ENCODE assay signal across 10 cellular contexts in genomic region chr20:23629017-23629541, GRCh38. TPM values are rescaled to one million over a fixed set of nuclear protein-coding genes. Genes with fewer than 3 reads are reported as not detected.
A peak's percentile ranks its signal among the peaks of the same experiment; 100 is the strongest.
DNase-seq lines count a peak whose midpoint lies in the region; ATAC-seq and TF ChIP-seq lines count a peak whose summit lies in the region.
"Had no signal": no experiment of that assay in that cellular context is flagged by ENCODE, and none has a peak within 500 bp of the region (broad histone marks: within the 10 kb centered on the region; RNA-seq: fewer than 3 reads in every experiment).

No MANE protein-coding gene starts in this region.

- H3K27ac ChIP-seq in Panc1 (ENCODE audit: low read length), result no peak overlapping the region
- peak overlapping the region; percentile 32 to 82 (median 77) for H3K27ac ChIP-seq in esophagus squamous epithelium

- POLR2A ChIA-PET in Panc1 (lab: Charles Lee), result no interaction called here

- H3K4me1 ChIP-seq in Panc1 (ENCODE audit: control insufficient read depth, insufficient read depth, low read length) (no peaks in the 10 kb centered on the region), esophagus squamous epithelium (peaks cover 0 to 54% (median 28%) of the 10 kb centered on the region in 3 donors)

- H3K27ac Mint-ChIP-seq in CD14-positive monocyte (peak overlapping the region; percentile 10 to 81 (median 44)), nephron progenitor cell (peak overlapping the region; percentile 64)
- H3K27ac Mint-ChIP-seq: activated naive CD8-positive, alpha-beta T cell treated with anti-CD3 and anti-CD28 coated beads, Interleukin-2, amount 10 ng/mL, durations not matched to agents 7 days and 5 days had no signal

- ATAC-seq in Panc1, result no peak
- ATAC-seq in GM18909 (IDR thresholded peaks at IDR 0.05; ENCODE audit: poor library complexity, unreplicated experiment), result no peak
- ATAC-seq in HG03175 (IDR thresholded peaks at IDR 0.05; ENCODE audit: unreplicated experiment), result no peak
- ATAC-seq in GM21390 (IDR thresholded peaks at IDR 0.05; ENCODE audit: unreplicated experiment), result no peak

- H3K27me3 ChIP-seq in Panc1 (ENCODE audit: control insufficient read depth, insufficient read depth, low read length) (no peaks in the 10 kb centered on the region), esophagus squamous epithelium (no peaks in the 10 kb centered on the region)

- no peak for TF ChIP-seq CTCF in CD14-positive monocyte (IDR thresholded peaks at IDR 0.05)
- TF ChIP-seq CTCF in Panc1 (IDR thresholded peaks at IDR 0.05), result no peak
- TF ChIP-seq CTCF in esophagus squamous epithelium (IDR thresholded peaks at IDR 0.05), result no peak
- no peak for TF ChIP-seq CTCF in nephron progenitor cell (IDR thresholded peaks at IDR 0.05)

- CTCF ChIA-PET in Panc1 (lab: Charles Lee), result no interaction called here

- H3K27me3 Mint-ChIP-seq in CD14-positive monocyte (ENCODE audit: low read depth in 3 of 3) (peaks cover 0 to 3% (median 2%) of the 10 kb centered on the region in 3 donors), nephron progenitor cell (ENCODE audit: low read depth, poor library complexity) (peaks cover 7% of the 10 kb centered on the region)

- intact Hi-C loops in CD14-positive monocyte (cut with micrococcal nuclease), result no loop called here
- intact Hi-C loops in Panc1 (cut with micrococcal nuclease; ENCODE audit: unreplicated experiment), result no loop called here
- intact Hi-C loops in esophagus squamous epithelium (cut with DNase I), result no loop called here

- WGBS in esophagus squamous epithelium, 2 donors, result 41 to 49% methylated on average over 4 to 5 of the region's 7 CpGs

- no peak for DNase-seq in CD14-positive monocyte (ENCODE audit: low spot score)
- peak; percentile 56 for DNase-seq in Panc1 (ENCODE audit: low read depth, low spot score)
- no peak for DNase-seq in esophagus squamous epithelium (lab: John Stamatoyannopoulos, UW)
- no peak for DNase-seq in nephron progenitor cell
- no peak for DNase-seq in GM19238 (ENCODE audit: insufficient read length, low spot score)
- DNase-seq: activated naive CD8-positive, alpha-beta T cell treated with anti-CD3 and anti-CD28 coated beads, Interleukin-2, amount 10 ng/mL, durations not matched to agents 7 days and 5 days; NCI-H2029 treated with DMSO at 0.1 percent for 48 hours had no signal

- peaks cover 33 to 54% of the 10 kb centered on the region in 2 donors for H3K36me3 Mint-ChIP-seq in CD14-positive monocyte
- H3K36me3 Mint-ChIP-seq in nephron progenitor cell (ENCODE audit: low read depth), result peaks cover 21% of the 10 kb centered on the region
- H3K36me3 Mint-ChIP-seq: activated naive CD8-positive, alpha-beta T cell treated with anti-CD3 and anti-CD28 coated beads, Interleukin-2, amount 10 ng/mL, durations not matched to agents 7 days and 5 days had no signal

- no peaks in the 10 kb centered on the region for H3K36me3 ChIP-seq in Panc1 (ENCODE audit: control insufficient read depth, insufficient read depth, low read length)
- peaks cover 5 to 30% (median 10%) of the 10 kb centered on the region in 3 donors for H3K36me3 ChIP-seq in esophagus squamous epithelium

- H3K9me3 Mint-ChIP-seq in CD14-positive monocyte (no peaks in the 10 kb centered on the region), nephron progenitor cell (peaks cover 25% of the 10 kb centered on the region)
- H3K9me3 Mint-ChIP-seq: activated naive CD8-positive, alpha-beta T cell treated with anti-CD3 and anti-CD28 coated beads, Interleukin-2, amount 10 ng/mL, durations not matched to agents 7 days and 5 days had no signal

- no peak for TF ChIP-seq POLR2A in esophagus squamous epithelium (IDR thresholded peaks at IDR 0.05)

- in situ Hi-C loops in Panc1 (cut with HindIII; ENCODE audit: low pct_unique_long_range_greater_than_20kb, low sequenced_read_pairs), result no loop called here

- no TSS peak for BruUV-seq in Panc1 (replicated peaks; lab: Mats Ljungman, UMichigan)

- H3K4me1 Mint-ChIP-seq in CD14-positive monocyte (peaks cover 75% of the 10 kb centered on the region), nephron progenitor cell (peaks cover 73% of the 10 kb centered on the region)
- H3K4me1 Mint-ChIP-seq: activated naive CD8-positive, alpha-beta T cell treated with anti-CD3 and anti-CD28 coated beads, Interleukin-2, amount 10 ng/mL, durations not matched to agents 7 days and 5 days had no signal

- H3K4me3 ChIP-seq in Panc1 (ENCODE audit: low read depth in 2 of 2, low read length in 2 of 2) (no peak overlapping the region), esophagus squamous epithelium (no peak overlapping the region)

- H3K9me3 ChIP-seq in Panc1 (ENCODE audit: control insufficient read depth, insufficient read depth, low read depth, low read length) (no peaks in the 10 kb centered on the region), esophagus squamous epithelium (no peaks in the 10 kb centered on the region)

- no peak overlapping the region for H3K4me3 Mint-ChIP-seq in CD14-positive monocyte
- H3K4me3 Mint-ChIP-seq in nephron progenitor cell, result no peak overlapping the region
- H3K4me3 Mint-ChIP-seq: activated naive CD8-positive, alpha-beta T cell treated with anti-CD3 and anti-CD28 coated beads, Interleukin-2, amount 10 ng/mL, durations not matched to agents 7 days and 5 days had no signal

RNA-seq across cellular contexts. Expression of gene CST3, which starts 8.7 kb away (rescaled TPM):
- 1,000 to 10,000 TPM; 2,657 to 3,222 TPM for polyA plus RNA-seq in CD14-positive monocyte
- total RNA-seq in Panc1 (2021; ENCODE audit: unreplicated experiment) (158 TPM), esophagus squamous epithelium (100 to 1,000 TPM; 323 to 899 (median 600) TPM)
- polyA plus RNA-seq in Panc1 (2012; ENCODE audit: insufficient read length), result 211 TPM

RNA-seq across cellular contexts. Expression of gene CST9, which starts 23.4 kb away (rescaled TPM):
- polyA plus RNA-seq in CD14-positive monocyte, result under 1 TPM in 1 of 2 donors, not detected in 1; 0.13 TPM
- total RNA-seq in Panc1 (2021; ENCODE audit: unreplicated experiment) (not detected), esophagus squamous epithelium (not detected)
- not detected for polyA plus RNA-seq in Panc1 (2012; ENCODE audit: insufficient read length)
- total RNA-seq: activated naive CD8-positive, alpha-beta T cell treated with anti-CD3 and anti-CD28 coated beads, Interleukin-2, amount 10 ng/mL, durations not matched to agents 7 days and 5 days had no signal

RNA-seq across cellular contexts. Expression of gene CST4, which starts 59.8 kb away (rescaled TPM):
- polyA plus RNA-seq in CD14-positive monocyte, result not detected
- not detected for total RNA-seq in Panc1 (2021; ENCODE audit: unreplicated experiment)
- polyA plus RNA-seq in Panc1 (2012; ENCODE audit: insufficient read length), result not detected
- total RNA-seq in esophagus squamous epithelium, result not detected
- total RNA-seq: activated naive CD8-positive, alpha-beta T cell treated with anti-CD3 and anti-CD28 coated beads, Interleukin-2, amount 10 ng/mL, durations not matched to agents 7 days and 5 days had no signal
